In the genomic region with DNA sequence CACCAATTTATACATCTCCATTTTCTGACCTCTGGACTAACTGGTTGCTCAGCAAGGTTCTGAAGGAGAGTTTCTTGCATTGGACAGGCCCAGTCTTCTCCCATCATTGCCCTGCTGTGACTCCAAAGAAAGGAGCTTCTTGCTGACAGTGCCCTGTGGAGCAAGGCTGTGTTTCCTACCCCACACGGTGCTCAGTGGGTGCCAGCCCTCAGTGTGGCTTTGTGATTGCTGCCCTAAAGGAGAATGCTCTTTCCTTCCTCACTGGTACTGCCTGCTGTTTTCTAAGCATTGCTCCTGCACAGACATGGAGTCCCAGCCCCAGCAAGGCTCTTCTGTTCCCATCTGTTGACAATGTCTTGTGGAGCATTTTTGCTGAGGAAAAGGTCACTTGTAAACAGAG, we compare ENCODE assay signal across 1 cellular context.
TF ChIP-seq lines count a peak whose summit lies in the region.

No MANE protein-coding gene starts in this region.

TF ChIP-seq in K562, 482 proteins besides CTCF, POLR2A, EP300 and RAD21 (continued from another document):
- TF ChIP-seq, protein P1, sequence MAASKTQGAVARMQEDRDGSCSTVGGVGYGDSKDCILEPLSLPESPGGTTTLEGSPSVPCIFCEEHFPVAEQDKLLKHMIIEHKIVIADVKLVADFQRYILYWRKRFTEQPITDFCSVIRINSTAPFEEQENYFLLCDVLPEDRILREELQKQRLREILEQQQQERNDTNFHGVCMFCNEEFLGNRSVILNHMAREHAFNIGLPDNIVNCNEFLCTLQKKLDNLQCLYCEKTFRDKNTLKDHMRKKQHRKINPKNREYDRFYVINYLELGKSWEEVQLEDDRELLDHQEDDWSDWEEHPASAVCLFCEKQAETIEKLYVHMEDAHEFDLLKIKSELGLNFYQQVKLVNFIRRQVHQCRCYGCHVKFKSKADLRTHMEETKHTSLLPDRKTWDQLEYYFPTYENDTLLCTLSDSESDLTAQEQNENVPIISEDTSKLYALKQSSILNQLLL (CRISPR knock-in tag; IDR thresholded peaks at IDR 0.05; ENCODE audit: borderline replicate concordance): no peak
- TF ChIP-seq SMARCE1 (IDR thresholded peaks at IDR 0.05) (no peak), RBBP5 (IDR thresholded peaks at IDR 0.05; ENCODE audit: borderline replicate concordance, insufficient read depth, low read length, poor library complexity, severe bottlenecking) (no peak), ZNF282 (CRISPR knock-in tag; IDR thresholded peaks at IDR 0.05) (no peak)
- TF ChIP-seq, protein P2, sequence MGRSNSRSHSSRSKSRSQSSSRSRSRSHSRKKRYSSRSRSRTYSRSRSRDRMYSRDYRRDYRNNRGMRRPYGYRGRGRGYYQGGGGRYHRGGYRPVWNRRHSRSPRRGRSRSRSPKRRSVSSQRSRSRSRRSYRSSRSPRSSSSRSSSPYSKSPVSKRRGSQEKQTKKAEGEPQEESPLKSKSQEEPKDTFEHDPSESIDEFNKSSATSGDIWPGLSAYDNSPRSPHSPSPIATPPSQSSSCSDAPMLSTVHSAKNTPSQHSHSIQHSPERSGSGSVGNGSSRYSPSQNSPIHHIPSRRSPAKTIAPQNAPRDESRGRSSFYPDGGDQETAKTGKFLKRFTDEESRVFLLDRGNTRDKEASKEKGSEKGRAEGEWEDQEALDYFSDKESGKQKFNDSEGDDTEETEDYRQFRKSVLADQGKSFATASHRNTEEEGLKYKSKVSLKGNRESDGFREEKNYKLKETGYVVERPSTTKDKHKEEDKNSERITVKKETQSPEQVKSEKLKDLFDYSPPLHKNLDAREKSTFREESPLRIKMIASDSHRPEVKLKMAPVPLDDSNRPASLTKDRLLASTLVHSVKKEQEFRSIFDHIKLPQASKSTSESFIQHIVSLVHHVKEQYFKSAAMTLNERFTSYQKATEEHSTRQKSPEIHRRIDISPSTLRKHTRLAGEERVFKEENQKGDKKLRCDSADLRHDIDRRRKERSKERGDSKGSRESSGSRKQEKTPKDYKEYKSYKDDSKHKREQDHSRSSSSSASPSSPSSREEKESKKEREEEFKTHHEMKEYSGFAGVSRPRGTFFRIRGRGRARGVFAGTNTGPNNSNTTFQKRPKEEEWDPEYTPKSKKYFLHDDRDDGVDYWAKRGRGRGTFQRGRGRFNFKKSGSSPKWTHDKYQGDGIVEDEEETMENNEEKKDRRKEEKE (IDR thresholded peaks at IDR 0.05; ENCODE audit: borderline replicate concordance in 1 of 2, control insufficient read depth in 1 of 2, low read depth in 2 of 2, low read length in 1 of 2): no peak
